18 cellular contexts compared by ENCODE assay signal in genomic region chr2:232628466-232629200, GRCh38. TPM values are rescaled to one million over a fixed set of nuclear protein-coding genes. Genes with fewer than 3 reads are reported as not detected.
A peak's percentile ranks its signal among the peaks of the same experiment; 100 is the strongest.
DNase-seq lines count a peak whose midpoint lies in the region; ATAC-seq, FAIRE-seq and TF ChIP-seq lines count a peak whose summit lies in the region.
"Had no signal": no experiment of that assay in that cellular context is flagged by ENCODE, and none has a peak within 500 bp of the region (broad histone marks: within the 10 kb centered on the region; RNA-seq: fewer than 3 reads in every experiment).

No MANE protein-coding gene starts in this region.

- 89% methylated on average over 11 of the region's 11 CpGs; no CpG with 5 or more reads in 1 of the 2 experiments for WGBS in H1 (ENCODE audit: extremely low coverage in 1 of 2, insufficient coverage in 1 of 2, insufficient read length in 1 of 2, insufficient replicate concordance in 2 of 2, low coverage in 1 of 2, low lambda C conversion rate in 2 of 2, missing lambda C conversion rate in 1 of 2), 2 experiments

- H3K4me1 ChIP-seq in H1 (replicated peaks in 1 of 4; ENCODE audit: control insufficient read depth in 3 of 4, insufficient read depth in 4 of 4, low read length in 3 of 4) (no peaks in the 10 kb centered on the region; a peak in 2 of 7 replicates), gastrocnemius medialis (peaks cover 0 to 3% of the 10 kb centered on the region in 2 donors), lower lobe of right lung (peaks cover 12% of the 10 kb centered on the region)
- H3K4me1 ChIP-seq: parathyroid adenoma had no signal

- no peak overlapping the region for H4K91ac ChIP-seq in H1 (replicated peaks; ENCODE audit: insufficient read length, low read length)

- no peak overlapping the region for H2BK120ac ChIP-seq in H1 (replicated peaks; ENCODE audit: low read depth, low read length)

- no peak overlapping the region for H3K9ac ChIP-seq in H1 (replicated peaks in 1 of 4; ENCODE audit: extremely low read depth in 1 of 4, low read depth in 3 of 4, low read length in 3 of 4)
- H3K9ac ChIP-seq: parathyroid adenoma had no signal

- H3K79me1 ChIP-seq in H1 (ENCODE audit: low read depth, low read length), result no peaks in the 10 kb centered on the region

- no peaks in the 10 kb centered on the region for H3K79me2 ChIP-seq in H1 (ENCODE audit: control insufficient read depth in 1 of 2, insufficient read depth in 2 of 2, low read length in 2 of 2)
- H3K79me2 ChIP-seq: parathyroid adenoma had no signal

- H3K56ac ChIP-seq in H1 (replicated peaks; ENCODE audit: insufficient read length, low read depth, low read length), result no peak overlapping the region

- H2BK5ac ChIP-seq in H1 (ENCODE audit: low read depth, low read length), result no peak overlapping the region

- no peak for TF ChIP-seq RAD21 in H1 (IDR thresholded peaks at IDR 0.05 in 1 of 2, conservative IDR thresholded peaks at IDR 0.05 in 1 of 2; ENCODE audit: low read depth in 2 of 2, low read length in 2 of 2)

- H2AK5ac ChIP-seq in H1 (ENCODE audit: low read depth, low read length), result no peak overlapping the region

- H3K4ac ChIP-seq in H1 (replicated peaks; ENCODE audit: insufficient read length, low read depth, low read length), result no peak overlapping the region

- peaks cover 17% of the 10 kb centered on the region for H3K27me3 ChIP-seq in H7 (ENCODE audit: control insufficient read depth, insufficient read depth, low read length)
- H3K27me3 ChIP-seq in H1 (replicated peaks in 1 of 4; ENCODE audit: control insufficient read depth in 3 of 4, extremely low read depth in 1 of 4, insufficient read depth in 3 of 4, low read length in 3 of 4), result peaks cover 5 to 19% (median 15%) of the 10 kb centered on the region in 4 experiments; a peak in 6 of 7 replicates
- peaks cover 15 to 26% (median 19%) of the 10 kb centered on the region in 3 donors for H3K27me3 ChIP-seq in gastrocnemius medialis
- H3K27me3 ChIP-seq in lower lobe of right lung (ENCODE audit: low read depth), result peaks cover 46% of the 10 kb centered on the region

- H4K20me1 ChIP-seq in H1 (replicated peaks in 1 of 2; ENCODE audit: control insufficient read depth in 1 of 2, insufficient read depth in 2 of 2, low read length in 2 of 2), result no peaks in the 10 kb centered on the region

- DNase-seq in H7 (peak; percentile 22), H1 (ENCODE audit: low read depth in 1 of 2, low spot score in 2 of 2) (no peak), inferior parietal cortex (ENCODE audit: extremely low spot score) (peak; percentile 79), gastrocnemius medialis (peak; percentile 52 to 77), NCI-H2107 (lab: John Stamatoyannopoulos, UW) (no peak), COLO829 (ENCODE audit: low spot score) (no peak), NCI-H2171 treated with DMSO at 0.1 percent for 48 hours (lab: John Stamatoyannopoulos, UW) (no peak), lower lobe of right lung (no peak)
- DNase-seq: activated B cell treated with CpG ODN at 0.5 μM for 24 hours; amniotic stem cell; glutamatergic neuron; kidney glomerular epithelial cell; NCI-H187; SHP77; stimulated activated naive CD4-positive, alpha-beta T cell had no signal

- H3K4me3 ChIP-seq in H7 (ENCODE audit: insufficient read depth, low read depth, low read length) (no peak overlapping the region), H1 (ENCODE audit: extremely low read depth in 1 of 4, insufficient read depth in 2 of 4, low read depth in 3 of 4, low read length in 4 of 4) (no peak overlapping the region), gastrocnemius medialis (no peak overlapping the region), lower lobe of right lung (no peak overlapping the region)

- no peak overlapping the region for H3K27ac ChIP-seq in H1 (ENCODE audit: low read depth, low read length)
- H3K27ac ChIP-seq in gastrocnemius medialis, result peak overlapping the region; percentile 54 to 75 (median 72)
- no peak overlapping the region for H3K27ac ChIP-seq in lower lobe of right lung
- H3K27ac ChIP-seq: epithelial cell of prostate, parathyroid adenoma had no signal

- TF ChIP-seq CTCF in H1 (IDR thresholded peaks at IDR 0.05; ENCODE audit: control extremely low read depth in 1 of 3, insufficient read depth in 1 of 3, low read depth in 1 of 3, low read length in 3 of 3) (no peak), gastrocnemius medialis (IDR thresholded peaks at IDR 0.05 in 4 of 5, conservative IDR thresholded peaks at IDR 0.05 in 1 of 5) (no peak), lower lobe of right lung (IDR thresholded peaks at IDR 0.05) (no peak)

- POLR2A ChIA-PET in H1 (lab: Charles Lee; ENCODE audit: partially characterized antibody), result no interaction called here

- H3K36me3 ChIP-seq in H7 (replicated peaks; ENCODE audit: control insufficient read depth, insufficient read depth, low read length), result no peaks in the 10 kb centered on the region
- H3K36me3 ChIP-seq in H1 (ENCODE audit: control insufficient read depth in 2 of 4, insufficient read depth in 4 of 4, low read length in 3 of 4), result no peaks in the 10 kb centered on the region
- no peaks in the 10 kb centered on the region for H3K36me3 ChIP-seq in gastrocnemius medialis
- H3K36me3 ChIP-seq in lower lobe of right lung, result no peaks in the 10 kb centered on the region

- no peak overlapping the region for H3K4me2 ChIP-seq in H1 (ENCODE audit: insufficient read depth in 1 of 2, low read depth in 2 of 2, low read length in 2 of 2)

- TF ChIP-seq POLR2A in H1 (IDR thresholded peaks at IDR 0.05; ENCODE audit: control extremely low read depth in 1 of 2, low read depth in 2 of 2, low read length in 2 of 2) (no peak), gastrocnemius medialis (IDR thresholded peaks at IDR 0.05) (no peak)

- H2BK15ac ChIP-seq in H1 (ENCODE audit: low read length), result no peak overlapping the region

- no peak overlapping the region for H3K14ac ChIP-seq in H1 (ENCODE audit: insufficient read length)

- 0 out of 2 replicates have a peak overlapping the region, but pooled peaks have one; percentile 17 for H2BK12ac ChIP-seq in H1 (ENCODE audit: low read depth, low read length)

- peaks cover 6% of the 10 kb centered on the region; the same call in 1 of the 2 replicates for H3K23me2 ChIP-seq in H1 (ENCODE audit: low read depth, low read length)

- no peak overlapping the region; the same call in 1 of the 2 replicates for H3K18ac ChIP-seq in H1 (ENCODE audit: extremely low read depth, low read length)

- H3K23ac ChIP-seq in H1 (ENCODE audit: insufficient read length), result no peak overlapping the region

- CTCF ChIA-PET in H1 (lab: Charles Lee; ENCODE audit: partially characterized antibody), result interaction anchor here (0.6 to 4.2 kb wide), 4 partner anchors 17 to 121 kb away, joined by 3 to 14 read pairs (median 4); no protein-coding TSS in a partner anchor

- in situ Hi-C loops in gastrocnemius medialis (cut with MboI; ENCODE audit: low sequenced_read_pairs in 4 of 4), result no loop called here

- intact Hi-C loops in gastrocnemius medialis (cut with DNase I; ENCODE audit: low total_unique reads), result no loop called here
- intact Hi-C loops in lower lobe of right lung (cut with DNase I), result no loop called here

- H2AFZ ChIP-seq in H1 (ENCODE audit: low read length), result no peak overlapping the region
- H2AFZ ChIP-seq: parathyroid adenoma had no signal

- no peak for FAIRE-seq in H1 (lab: Jason Lieb, UNC)

- no peak for TF ChIP-seq EP300 in H1 (IDR thresholded peaks at IDR 0.05; ENCODE audit: borderline replicate concordance in 1 of 2, low read depth in 2 of 2, low read length in 2 of 2)

- no peak overlapping the region for H2BK20ac ChIP-seq in H1 (ENCODE audit: low read length)

- no peaks in the 10 kb centered on the region for H3K9me3 ChIP-seq in H1 (ENCODE audit: insufficient read depth in 2 of 2, low read depth in 1 of 2, low read length in 1 of 2)
- no peaks in the 10 kb centered on the region for H3K9me3 ChIP-seq in gastrocnemius medialis
- no peaks in the 10 kb centered on the region for H3K9me3 ChIP-seq in lower lobe of right lung

- no peak overlapping the region for H4K8ac ChIP-seq in H1 (ENCODE audit: extremely low read depth, insufficient read depth, low read length)

- no peak overlapping the region for H4K5ac ChIP-seq in H1 (ENCODE audit: insufficient read length, low read depth, low read length)

- ATAC-seq in gastrocnemius medialis, result peak; percentile 44 to 56
- no peak for ATAC-seq in lower lobe of right lung
- ATAC-seq: activated T-helper 17 cell treated with anti-CD3 and anti-CD28 coated beads, Interleukin-2, amount 50 U/mL, for 72 hours had no signal

TF ChIP-seq in H1, 55 proteins besides CTCF, POLR2A, EP300 and RAD21:
- no peak for TF ChIP-seq CEBPB (IDR thresholded peaks at IDR 0.05; ENCODE audit: low read depth, low read length)
- no peak for TF ChIP-seq MAX (IDR thresholded peaks at IDR 0.05)
- no peak for TF ChIP-seq GABPA (IDR thresholded peaks at IDR 0.05; ENCODE audit: borderline replicate concordance, insufficient read depth, low read length)
- no peak for TF ChIP-seq EZH2 (IDR thresholded peaks at IDR 0.05; ENCODE audit: low read depth, low read length, severe bottlenecking)

RNA-seq across cellular contexts. Expression of gene EFHD1, which starts 4.8 kb away (rescaled TPM):
- total RNA-seq in H7 (2014; rRNA removed; shearing (Covaris generic)), result 3.8 and 4.3 TPM in 2 replicates
- 1.5 and 3.4 TPM in 2 replicates for total RNA-seq in H1 (2021; fragmentation: NEBNext Ultra II Directional; extraction: Animal tissue kit (Norgen Biotek cat#: 25700))
- 4.5 and 5.3 TPM in 2 replicates for polyA plus RNA-seq in H1 (2011; rRNA removed)
- polyA plus RNA-seq in H1 (2011; cell fraction: cytosol; rRNA removed), result 3.3 TPM
- polyA plus RNA-seq in H1 (2011; cell fraction: nucleus; rRNA removed), result 1.8 TPM
- polyA plus RNA-seq in H1 (2012, experiment 1 of 2), result 4.0 to 6.7 TPM (median 5.9 TPM) in 4 replicates
- 5.3 TPM for polyA plus RNA-seq in H1 (2012, experiment 2 of 2)
- polyA plus RNA-seq in H1 (2013, experiment 1 of 2), result 4.1 TPM
- polyA plus RNA-seq in H1 (2013, experiment 2 of 2), result 3.6 TPM
- 2.0 and 3.5 TPM in 2 replicates for polyA minus RNA-seq in H1 (2011; rRNA and poly(A)+ RNA removed)
- polyA minus RNA-seq in H1 (2011; cell fraction: cytosol; rRNA and poly(A)+ RNA removed), result 1.9 TPM
- polyA minus RNA-seq in H1 (2011; cell fraction: nucleus; rRNA and poly(A)+ RNA removed), result 0.70 TPM
- 10 to 100 TPM; 13.4 to 29.0 (median 13.9) TPM for total RNA-seq in gastrocnemius medialis
- total RNA-seq in lower lobe of right lung, result 7.7 TPM
- total RNA-seq: activated B cell treated with CpG ODN at 0.5 μM for 24 hours had no signal

Comparison
In these comparisons a context has a peak if more than half of its experiments do, and no peak if none do; other contexts are left out.
1. DNase-seq: peak in H7 (single experiment), inferior parietal cortex (single experiment) and gastrocnemius medialis (2 of 2); none in H1 (0 of 2), NCI-H2107 (single experiment), COLO829 (single experiment), NCI-H2171 treated with DMSO at 0.1 percent for 48 hours (single experiment) and lower lobe of right lung (single experiment).
2. H3K27ac ChIP-seq: peak in gastrocnemius medialis (4 of 4); none in H1 (single experiment) and lower lobe of right lung (single experiment).
3. ATAC-seq: peak in gastrocnemius medialis (2 of 2); none in lower lobe of right lung (0 of 2).